In the genomic region with DNA sequence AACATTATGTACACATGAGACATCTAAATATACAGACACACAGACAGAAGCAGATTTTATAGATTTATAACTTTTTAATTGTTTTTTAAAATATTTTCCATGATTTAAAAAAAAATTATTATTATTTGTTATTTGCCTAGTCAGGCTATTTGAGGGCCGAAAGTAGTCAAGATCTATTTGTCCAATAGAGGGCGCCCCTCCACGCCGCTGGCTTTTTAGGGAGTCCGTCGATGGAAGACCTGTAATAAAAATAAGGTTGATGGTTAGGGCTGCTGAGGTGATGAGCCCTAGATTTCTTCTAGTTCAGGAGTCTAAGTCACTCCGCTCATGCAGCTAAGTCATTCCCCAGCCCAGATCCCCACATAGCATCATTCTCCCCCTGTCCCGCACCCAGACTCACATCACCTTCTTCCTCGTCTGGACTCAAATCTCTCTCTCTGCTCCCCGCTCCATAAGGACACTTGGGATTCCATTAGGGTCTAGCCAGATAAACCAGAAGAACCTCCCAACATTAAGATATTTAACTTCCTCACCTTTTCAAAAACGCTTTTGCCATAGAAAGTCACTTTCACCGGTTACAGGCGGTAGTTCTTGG, we compare ENCODE assay signal across 1 cellular context.
TF ChIP-seq lines count a peak whose summit lies in the region.

No MANE protein-coding gene starts in this region.

TF ChIP-seq in endothelial cell of umbilical vein, 7 proteins besides CTCF, POLR2A, EP300 and RAD21 (continued from another document):
- no peak for TF ChIP-seq GATA2 (IDR thresholded peaks at IDR 0.05; ENCODE audit: insufficient read depth, insufficient read length, low read depth, low read length)
- TF ChIP-seq JUN (IDR thresholded peaks at IDR 0.05; ENCODE audit: borderline replicate concordance, insufficient read depth, insufficient read length, low read depth), result no peak
- TF ChIP-seq EZH2 (IDR thresholded peaks at IDR 0.05; ENCODE audit: borderline replicate concordance, low read depth, low read length, severe bottlenecking), result no peak
